ENCODE assay signal across 42 cellular contexts in genomic region chr16:20520103-20520502, GRCh38. TPM values are rescaled to one million over a fixed set of nuclear protein-coding genes. Genes with fewer than 3 reads are reported as not detected.
"Had no signal": no experiment of that assay in that cellular context is flagged by ENCODE, and none has a peak within 500 bp of the region (broad histone marks: within the 10 kb centered on the region; RNA-seq: fewer than 3 reads in every experiment).

No MANE protein-coding gene starts in this region.

- H3K4me1 ChIP-seq: adrenal gland, ascending aorta, body of pancreas, breast epithelium had no signal

- FAIRE-seq: astrocyte, bronchial epithelial cell had no signal

- H3K27ac Mint-ChIP-seq: activated naive CD4-positive, alpha-beta T cell treated with anti-CD3 and anti-CD28 coated beads for 36 hours; activated naive CD4-positive, alpha-beta T cell treated with anti-CD3 and anti-CD28 coated beads, Interleukin-2, amount 10 ng/mL, durations not matched to agents 7 days and 5 days; activated naive CD4-positive, alpha-beta T cell treated with anti-CD3 and anti-CD28 coated beads, Interleukin-2, amount 50 U/mL, for 24 hours; activated naive CD4-positive, alpha-beta T cell treated with anti-CD3 and anti-CD28 coated beads, Interleukin-2, amount 50 U/mL, for 72 hours; activated naive CD8-positive, alpha-beta T cell; activated naive CD8-positive, alpha-beta T cell treated with anti-CD3 and anti-CD28 coated beads for 36 hours; activated naive CD8-positive, alpha-beta T cell treated with anti-CD3 and anti-CD28 coated beads, Interleukin-2, amount 10 ng/mL, durations not matched to agents 7 days and 5 days; activated naive CD8-positive, alpha-beta T cell treated with anti-CD3 and anti-CD28 coated beads, Interleukin-2, amount 50 U/mL, for 24 hours; activated T-cell treated with anti-CD3 and anti-CD28 coated beads, Interleukin-2, amount 50 U/mL, for 24 hours; activated T-cell treated with anti-CD3 and anti-CD28 coated beads, Interleukin-2, amount 50 U/mL, for 72 hours; activated T-helper 1 cell treated with anti-CD3 and anti-CD28 coated beads, Interleukin-12 subunit alpha, Interleukin-12 subunit beta, Interleukin-2, Interleukin-4 antibody, amounts not matched to agents 30 ng/mL and 10 ng/mL and 1 ng/mL, durations not matched to agents 14 hours and 24 hours and 36 hours; activated T-helper 17 cell treated with anti-CD3 and anti-CD28 coated beads, Interleukin-2, amount 50 U/mL, for 72 hours; activated T-helper 2 cell treated with anti-CD3 and anti-CD28 coated beads, Interferon-gamma antibody, Interleukin-2, Interleukin-4, amounts not matched to agents 10 μg/mL and 5 μg/mL and 100 μg/mL, durations not matched to agents 14 hours and 24 hours and 36 hours; brain had no signal

- H3K4me3 ChIP-seq: adrenal gland, ascending aorta, body of pancreas, breast epithelium, cardiac muscle cell had no signal

- H3K4me3 Mint-ChIP-seq: activated naive CD4-positive, alpha-beta T cell treated with anti-CD3 and anti-CD28 coated beads for 36 hours; activated naive CD4-positive, alpha-beta T cell treated with anti-CD3 and anti-CD28 coated beads, Interleukin-2, amount 10 ng/mL, durations not matched to agents 7 days and 5 days; activated naive CD4-positive, alpha-beta T cell treated with anti-CD3 and anti-CD28 coated beads, Interleukin-2, amount 50 U/mL, for 24 hours; activated naive CD8-positive, alpha-beta T cell; activated naive CD8-positive, alpha-beta T cell treated with anti-CD3 and anti-CD28 coated beads for 36 hours; activated naive CD8-positive, alpha-beta T cell treated with anti-CD3 and anti-CD28 coated beads, Interleukin-2, amount 10 ng/mL, durations not matched to agents 7 days and 5 days; activated naive CD8-positive, alpha-beta T cell treated with anti-CD3 and anti-CD28 coated beads, Interleukin-2, amount 50 U/mL, for 24 hours; activated T-cell treated with anti-CD3 and anti-CD28 coated beads, Interleukin-2, amount 50 U/mL, for 24 hours; activated T-cell treated with anti-CD3 and anti-CD28 coated beads, Interleukin-2, amount 50 U/mL, for 4 hours; activated T-cell treated with anti-CD3 and anti-CD28 coated beads, Interleukin-2, amount 50 U/mL, for 72 hours; activated T-helper 1 cell treated with anti-CD3 and anti-CD28 coated beads, Interleukin-12 subunit alpha, Interleukin-12 subunit beta, Interleukin-2, Interleukin-4 antibody, amounts not matched to agents 30 ng/mL and 10 ng/mL and 1 ng/mL, durations not matched to agents 14 hours and 24 hours and 36 hours; activated T-helper 17 cell treated with anti-CD3 and anti-CD28 coated beads, Interleukin-2, amount 50 U/mL, for 72 hours; brain; central memory CD8-positive, alpha-beta T cell had no signal

- H3K27ac ChIP-seq: adrenal gland, ascending aorta, body of pancreas, brain microvascular endothelial cell, breast epithelium, cardiac muscle cell had no signal

- H3K9me3 Mint-ChIP-seq: activated naive CD4-positive, alpha-beta T cell treated with anti-CD3 and anti-CD28 coated beads for 36 hours; activated naive CD4-positive, alpha-beta T cell treated with anti-CD3 and anti-CD28 coated beads, Interleukin-2, amount 10 ng/mL, durations not matched to agents 7 days and 5 days; activated naive CD8-positive, alpha-beta T cell treated with anti-CD3 and anti-CD28 coated beads for 36 hours; activated naive CD8-positive, alpha-beta T cell treated with anti-CD3 and anti-CD28 coated beads, Interleukin-2, amount 10 ng/mL, durations not matched to agents 7 days and 5 days; activated naive CD8-positive, alpha-beta T cell treated with anti-CD3 and anti-CD28 coated beads, Interleukin-2, amount 50 U/mL, for 24 hours; activated T-helper 1 cell treated with anti-CD3 and anti-CD28 coated beads, Interleukin-12 subunit alpha, Interleukin-12 subunit beta, Interleukin-2, Interleukin-4 antibody, amounts not matched to agents 30 ng/mL and 10 ng/mL and 1 ng/mL, durations not matched to agents 14 hours and 24 hours and 36 hours; activated T-helper 2 cell treated with anti-CD3 and anti-CD28 coated beads, Interferon-gamma antibody, Interleukin-2, Interleukin-4, amounts not matched to agents 10 μg/mL and 5 μg/mL and 100 μg/mL, durations not matched to agents 14 hours and 24 hours and 36 hours had no signal

- H3K36me3 Mint-ChIP-seq: activated naive CD4-positive, alpha-beta T cell treated with anti-CD3 and anti-CD28 coated beads, Interleukin-2, amount 10 ng/mL, durations not matched to agents 7 days and 5 days; activated naive CD4-positive, alpha-beta T cell treated with anti-CD3 and anti-CD28 coated beads, Interleukin-2, amount 50 U/mL, for 24 hours; activated naive CD4-positive, alpha-beta T cell treated with anti-CD3 and anti-CD28 coated beads, Interleukin-2, amount 50 U/mL, for 72 hours; activated naive CD8-positive, alpha-beta T cell; activated naive CD8-positive, alpha-beta T cell treated with anti-CD3 and anti-CD28 coated beads for 36 hours; activated naive CD8-positive, alpha-beta T cell treated with anti-CD3 and anti-CD28 coated beads, Interleukin-2, amount 10 ng/mL, durations not matched to agents 7 days and 5 days; brain had no signal

- DNase-seq: activated effector memory CD4-positive, alpha-beta T cell treated with anti-CD3 and anti-CD28 coated beads, Interleukin-2, amount 50 U/mL, for 16 hours; activated effector memory CD4-positive, alpha-beta T cell treated with Interleukin-2 at 50 U/mL for 16 hours; activated gamma-delta T cell; activated gamma-delta T cell treated with Interleukin-2 at 50 U/mL for 16 hours; activated naive CD4-positive, alpha-beta T cell; activated naive CD4-positive, alpha-beta T cell treated with anti-CD3 and anti-CD28 coated beads for 36 hours; activated naive CD4-positive, alpha-beta T cell treated with anti-CD3 and anti-CD28 coated beads, Interleukin-2, amount 10 ng/mL, durations not matched to agents 7 days and 5 days; activated naive CD4-positive, alpha-beta T cell treated with anti-CD3 and anti-CD28 coated beads, Interleukin-2, amount 50 U/mL, for 16 hours; activated naive CD4-positive, alpha-beta T cell treated with Interleukin-2 at 50 U/mL for 16 hours; activated naive CD8-positive, alpha-beta T cell treated with anti-CD3 and anti-CD28 coated beads for 36 hours; activated naive CD8-positive, alpha-beta T cell treated with anti-CD3 and anti-CD28 coated beads, Interleukin-2, amount 10 ng/mL, durations not matched to agents 7 days and 5 days; activated naive CD8-positive, alpha-beta T cell treated with anti-CD3 and anti-CD28 coated beads, Interleukin-2, amount 50 U/mL, for 24 hours; activated T-cell treated with anti-CD3 and anti-CD28 coated beads, Interleukin-2, amount 50 U/mL, for 1 hour; activated T-cell treated with anti-CD3 and anti-CD28 coated beads, Interleukin-2, amount 50 U/mL, for 24 hours; activated T-cell treated with anti-CD3 and anti-CD28 coated beads, Interleukin-2, amount 50 U/mL, for 4 hours; activated T-cell treated with anti-CD3 and anti-CD28 coated beads, Interleukin-2, amount 50 U/mL, for 48 hours; activated T-cell treated with anti-CD3 and anti-CD28 coated beads, Interleukin-2, amount 50 U/mL, for 72 hours; adrenal gland; amniotic stem cell; amygdala; anterior cingulate cortex; aorta; body of pancreas; brain microvascular endothelial cell; caudate nucleus; central memory CD4-positive, alpha-beta T cell; cerebellar nuclear complex had no signal

- H3K4me1 Mint-ChIP-seq: activated naive CD4-positive, alpha-beta T cell treated with anti-CD3 and anti-CD28 coated beads, Interleukin-2, amount 10 ng/mL, durations not matched to agents 7 days and 5 days; activated naive CD4-positive, alpha-beta T cell treated with anti-CD3 and anti-CD28 coated beads, Interleukin-2, amount 50 U/mL, for 24 hours; activated naive CD8-positive, alpha-beta T cell treated with anti-CD3 and anti-CD28 coated beads for 36 hours; activated naive CD8-positive, alpha-beta T cell treated with anti-CD3 and anti-CD28 coated beads, Interleukin-2, amount 10 ng/mL, durations not matched to agents 7 days and 5 days; activated naive CD8-positive, alpha-beta T cell treated with anti-CD3 and anti-CD28 coated beads, Interleukin-2, amount 50 U/mL, for 24 hours; activated T-helper 17 cell treated with anti-CD3 and anti-CD28 coated beads, Interleukin-2, amount 50 U/mL, for 72 hours; brain; central memory CD8-positive, alpha-beta T cell had no signal

- ATAC-seq: activated naive CD4-positive, alpha-beta T cell treated with anti-CD3 and anti-CD28 coated beads, Interleukin-2, amount 50 U/mL, for 72 hours; activated naive CD8-positive, alpha-beta T cell treated with anti-CD3 and anti-CD28 coated beads, Interleukin-2, amount 50 U/mL, for 24 hours; activated T-cell treated with anti-CD3 and anti-CD28 coated beads, Interleukin-2, amount 50 U/mL, for 4 hours; activated T-cell treated with anti-CD3 and anti-CD28 coated beads, Interleukin-2, amount 50 U/mL, for 72 hours; activated T-helper 17 cell treated with anti-CD3 and anti-CD28 coated beads, Interleukin-2, amount 50 U/mL, for 72 hours; body of pancreas had no signal

- H3K36me3 ChIP-seq: adrenal gland, ascending aorta, brain microvascular endothelial cell, breast epithelium, cardiac muscle cell had no signal

- H3K9me3 ChIP-seq: adrenal gland, ascending aorta, body of pancreas, breast epithelium had no signal

- H3K27me3 ChIP-seq: adrenal gland, ascending aorta, body of pancreas, brain microvascular endothelial cell, breast epithelium, cardiac muscle cell had no signal

RNA-seq across cellular contexts. Expression of gene ACSM2B, which starts 56.1 kb away (rescaled TPM):
- total RNA-seq: activated naive CD4-positive, alpha-beta T cell treated with anti-CD3 and anti-CD28 coated beads for 36 hours; activated naive CD4-positive, alpha-beta T cell treated with anti-CD3 and anti-CD28 coated beads, Interleukin-2, amount 50 U/mL, for 72 hours; activated naive CD8-positive, alpha-beta T cell treated with anti-CD3 and anti-CD28 coated beads for 36 hours; activated naive CD8-positive, alpha-beta T cell treated with anti-CD3 and anti-CD28 coated beads, Interleukin-2, amount 10 ng/mL, durations not matched to agents 7 days and 5 days; activated T-helper 1 cell treated with anti-CD3 and anti-CD28 coated beads, Interleukin-12 subunit alpha, Interleukin-12 subunit beta, Interleukin-2, Interleukin-4 antibody, amounts not matched to agents 30 ng/mL and 10 ng/mL and 1 ng/mL, durations not matched to agents 14 hours and 24 hours and 36 hours; activated T-helper 17 cell treated with anti-CD3 and anti-CD28 coated beads, Interleukin-2, amount 50 U/mL, for 72 hours; aorta; ascending aorta; astrocyte; breast epithelium; bronchial epithelial cell; cardiac muscle cell; cardiac septum; cerebellum had no signal
- polyA plus RNA-seq: aorta, cardiac muscle cell had no signal
